Comparison of ENCODE assay signal across 8 cellular contexts in the genomic region with DNA sequence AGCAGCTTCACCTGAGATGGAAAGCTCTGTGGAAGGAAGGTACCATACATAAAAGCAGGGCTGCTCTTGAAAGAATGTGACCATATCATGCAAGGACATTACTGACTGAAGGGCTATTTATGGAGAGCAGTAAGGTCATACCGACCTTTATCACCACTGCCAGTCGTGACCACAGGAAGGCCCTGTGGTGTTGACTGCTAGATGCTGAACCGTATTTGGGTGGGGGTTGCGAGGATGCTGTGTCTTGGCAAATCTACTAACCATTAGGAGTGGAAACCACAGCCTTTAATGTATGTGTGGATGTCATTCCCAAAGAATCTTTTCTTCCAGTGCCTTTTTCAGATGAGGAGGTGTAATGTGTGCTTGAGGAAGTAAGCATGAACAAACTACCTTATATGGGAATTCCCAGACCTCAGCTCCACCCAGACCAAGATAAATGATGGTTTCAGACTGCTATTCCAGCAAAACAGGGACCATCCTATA.
DNase-seq lines count a peak whose midpoint lies in the region; ATAC-seq and TF ChIP-seq lines count a peak whose summit lies in the region.

No MANE protein-coding gene starts in this region.

- peaks cover 24% of the 10 kb centered on the region for H3K4me1 Mint-ChIP-seq in CD8-positive, alpha-beta T cell (ENCODE audit: low read depth)

- H3K4me3 Mint-ChIP-seq in CD8-positive, alpha-beta T cell, result no peak overlapping the region

- no peak for TF ChIP-seq RAD21 in Ishikawa (IDR thresholded peaks at IDR 0.05; ENCODE audit: low read depth)

- H3K27ac ChIP-seq in CD8-positive, alpha-beta T cell (ENCODE audit: low read depth, low read length), result no peak overlapping the region
- H3K27ac ChIP-seq in angular gyrus (ENCODE audit: low read depth, low read length) (peak overlapping the region; percentile 58), left lung (peak overlapping the region; percentile 81 to 85)
- H3K27ac ChIP-seq in effector memory CD4-positive, alpha-beta T cell (ENCODE audit: insufficient read depth, low read length, poor library complexity, severe bottlenecking), result no peak overlapping the region

- no peak for ATAC-seq in CD8-positive, alpha-beta T cell
- ATAC-seq in GM21529 (IDR thresholded peaks at IDR 0.05; ENCODE audit: unreplicated experiment), result peak; percentile 59
- ATAC-seq in left lung, result peak; percentile 27

- no peaks in the 10 kb centered on the region for H3K9me3 ChIP-seq in CD8-positive, alpha-beta T cell (ENCODE audit: low read length)
- no peaks in the 10 kb centered on the region for H3K9me3 ChIP-seq in left lung
- no peaks in the 10 kb centered on the region for H3K9me3 ChIP-seq in effector memory CD4-positive, alpha-beta T cell (ENCODE audit: control insufficient read depth, low read length)

- no peaks in the 10 kb centered on the region for H3K27me3 ChIP-seq in CD8-positive, alpha-beta T cell (ENCODE audit: insufficient read depth, low read length)
- no peaks in the 10 kb centered on the region for H3K27me3 ChIP-seq in left lung
- H3K27me3 ChIP-seq in effector memory CD4-positive, alpha-beta T cell (replicated peaks; ENCODE audit: control insufficient read depth, insufficient read depth, low read length, poor library complexity, severe bottlenecking), result no peaks in the 10 kb centered on the region

- no peak overlapping the region for H3K4me3 ChIP-seq in CD8-positive, alpha-beta T cell (ENCODE audit: low read depth, low read length)
- H3K4me3 ChIP-seq in left lung, result no peak overlapping the region
- no peak overlapping the region for H3K4me3 ChIP-seq in effector memory CD4-positive, alpha-beta T cell (ENCODE audit: insufficient read depth, low read depth, low read length, poor library complexity, severe bottlenecking)

- intact Hi-C loops in CD8-positive, alpha-beta T cell (cut with DNase I, micrococcal nuclease), result loop anchor here in 1 of 2 experiments (2.0 kb wide), 1 partner anchor 42 kb away; no protein-coding TSS in a partner anchor
- intact Hi-C loops in left lung (cut with DNase I), result no loop called here

- H3K27me3 Mint-ChIP-seq in CD8-positive, alpha-beta T cell (ENCODE audit: low read depth), result no peaks in the 10 kb centered on the region

- no peaks in the 10 kb centered on the region for H3K36me3 Mint-ChIP-seq in CD8-positive, alpha-beta T cell

- H3K36me3 ChIP-seq in CD8-positive, alpha-beta T cell (ENCODE audit: insufficient read depth, low read length), result no peaks in the 10 kb centered on the region
- H3K36me3 ChIP-seq in left lung, result no peaks in the 10 kb centered on the region
- H3K36me3 ChIP-seq in effector memory CD4-positive, alpha-beta T cell (ENCODE audit: control insufficient read depth, insufficient read depth, low read length), result no peaks in the 10 kb centered on the region

- POLR2A ChIA-PET in CD8-positive, alpha-beta T cell (lab: Charles Lee), result no interaction called here

- no peak for TF ChIP-seq CTCF in CD8-positive, alpha-beta T cell (IDR thresholded peaks at IDR 0.05)
- no peak for TF ChIP-seq CTCF in left lung (IDR thresholded peaks at IDR 0.05)
- no peak for TF ChIP-seq CTCF in GM13977 (IDR thresholded peaks at IDR 0.05; ENCODE audit: extremely low read depth, insufficient read depth, missing control alignments)

- TF ChIP-seq EP300 in Ishikawa (IDR thresholded peaks at IDR 0.05; ENCODE audit: borderline replicate concordance), result no peak; the same call in 1 of the 2 replicates

- peak overlapping the region; percentile 50 for H3K27ac Mint-ChIP-seq in CD8-positive, alpha-beta T cell

- CTCF ChIA-PET in CD8-positive, alpha-beta T cell (lab: Charles Lee), result interaction anchor here (0.7 to 7.2 kb wide), 4 partner anchors 11 to 317 kb away, joined by 3 to 57 read pairs (median 12); no protein-coding TSS in a partner anchor

- in situ Hi-C loops in GM13977 (cut with MboI; ENCODE audit: low pct_unique_long_range_greater_than_20kb, low sequenced_read_pairs, unreplicated experiment), result loop anchor here (25.0 kb wide), 2 partner anchors 133 to 208 kb away; partner anchors contain the start of gene SULT1C4

- no peak for DNase-seq in CD8-positive, alpha-beta T cell
- DNase-seq in left lung, result no peak
- DNase-seq in effector memory CD4-positive, alpha-beta T cell, result no peak
- no peak for DNase-seq in GM13977 (ENCODE audit: low spot score)
- no peak for DNase-seq in NCI-H146 treated with DMSO at 0.1 percent for 48 hours (lab: John Stamatoyannopoulos, UW; ENCODE audit: unreplicated experiment)

- H3K4me1 ChIP-seq in CD8-positive, alpha-beta T cell (ENCODE audit: insufficient read depth, low read length), result peaks cover 7% of the 10 kb centered on the region
- peaks cover 16 to 68% of the 10 kb centered on the region in 2 donors for H3K4me1 ChIP-seq in left lung
- H3K4me1 ChIP-seq in effector memory CD4-positive, alpha-beta T cell (ENCODE audit: control insufficient read depth, insufficient read depth, low read length, poor library complexity, severe bottlenecking), result peaks cover 6% of the 10 kb centered on the region

- H3K9me3 Mint-ChIP-seq in CD8-positive, alpha-beta T cell, result no peaks in the 10 kb centered on the region

TF ChIP-seq in Ishikawa, 13 proteins besides CTCF, POLR2A, EP300 and RAD21:
- TF ChIP-seq MAX (IDR thresholded peaks at IDR 0.05) (no peak), TAF1 (IDR thresholded peaks at IDR 0.05; ENCODE audit: low read depth) (no peak), TCF12 (IDR thresholded peaks at IDR 0.05; ENCODE audit: low read depth) (no peak), ZBTB7A (IDR thresholded peaks at IDR 0.05; ENCODE audit: low read depth) (no peak), NFIC (IDR thresholded peaks at IDR 0.05) (peak; percentile 23; the same call in 1 of the 2 replicates), TEAD4 (IDR thresholded peaks at IDR 0.05) (0 out of 2 replicates have a peak, but pooled peaks have one; percentile 21), CEBPB (IDR thresholded peaks at IDR 0.05) (no peak), CREB1 (IDR thresholded peaks at IDR 0.05; ENCODE audit: low read depth) (no peak), USF1 (IDR thresholded peaks at IDR 0.05) (no peak), REST (IDR thresholded peaks at IDR 0.05; ENCODE audit: low read depth) (no peak)

Comparison
In these comparisons a context has a peak if more than half of its experiments do, and no peak if none do; other contexts are left out.
1. H3K27ac ChIP-seq: peak in angular gyrus (single experiment) and left lung (2 of 2); none in CD8-positive, alpha-beta T cell (single experiment) and effector memory CD4-positive, alpha-beta T cell (single experiment).